In genomic region chr22:23382796-23383195, GRCh38 we compare ENCODE assay signal across 21 cellular contexts.
"Had no signal": no experiment of that assay in that cellular context is flagged by ENCODE, and none has a peak within 500 bp of the region (broad histone marks: within the 10 kb centered on the region; RNA-seq: fewer than 3 reads in every experiment).

No MANE protein-coding gene starts in this region.

- H2AFZ ChIP-seq: hepatocyte, parathyroid adenoma had no signal

- H3K4me1 ChIP-seq: parathyroid adenoma, psoas muscle, uterus had no signal

- H3K27me3 ChIP-seq: hepatocyte, transverse colon, upper lobe of right lung, uterus had no signal

- H3K4me1 Mint-ChIP-seq: naive thymus-derived CD8-positive, alpha-beta T cell; stimulated activated naive CD8-positive, alpha-beta T cell treated with anti-CD3 and anti-CD28 coated beads, Interleukin-15, amount 100 ng/mL, for 72 hours had no signal

- H3K36me3 Mint-ChIP-seq: naive thymus-derived CD8-positive, alpha-beta T cell; stimulated activated memory B cell treated with anti-CD40 and anti-IgM and Interleukin-4, amounts not matched to agents 10 μg/mL and 1 μg/mL and 100 μg/mL, for 72 hours had no signal

- H3K9me3 Mint-ChIP-seq: naive thymus-derived CD8-positive, alpha-beta T cell; stimulated activated memory B cell treated with anti-CD40 and anti-IgM and Interleukin-4, amounts not matched to agents 10 μg/mL and 1 μg/mL and 100 μg/mL, for 72 hours; stimulated activated naive CD8-positive, alpha-beta T cell treated with anti-CD3 and anti-CD28 coated beads, Interleukin-15, amount 100 ng/mL, for 72 hours had no signal

- ATAC-seq: heart right ventricle; naive thymus-derived CD8-positive, alpha-beta T cell; psoas muscle; sciatic nerve; stimulated activated memory B cell treated with anti-CD40 and anti-IgM and Interleukin-4, amounts not matched to agents 10 μg/mL and 1 μg/mL and 100 μg/mL, for 72 hours; stimulated activated naive CD8-positive, alpha-beta T cell treated with anti-CD3 and anti-CD28 coated beads, Interleukin-15, amount 100 ng/mL, for 72 hours; upper lobe of right lung had no signal

- H3K27ac Mint-ChIP-seq: naive thymus-derived CD8-positive, alpha-beta T cell; stimulated activated memory B cell treated with anti-CD40 and anti-IgM and Interleukin-4, amounts not matched to agents 10 μg/mL and 1 μg/mL and 100 μg/mL, for 72 hours had no signal

- H3K9me3 ChIP-seq: heart right ventricle, left ventricle myocardium inferior, psoas muscle, transverse colon, upper lobe of right lung, uterus had no signal

- H3K4me2 ChIP-seq: hepatocyte had no signal

- H3K27ac ChIP-seq: heart right ventricle, hepatocyte, left ventricle myocardium inferior, parathyroid adenoma, psoas muscle, transverse colon, upper lobe of right lung, uterus had no signal

- H3K4me3 ChIP-seq: heart right ventricle, hepatocyte, left ventricle myocardium inferior, lung, psoas muscle, transverse colon, upper lobe of right lung, uterus had no signal

- H3K4me3 Mint-ChIP-seq: naive thymus-derived CD8-positive, alpha-beta T cell; stimulated activated memory B cell treated with anti-CD40 and anti-IgM and Interleukin-4, amounts not matched to agents 10 μg/mL and 1 μg/mL and 100 μg/mL, for 72 hours; stimulated activated naive CD8-positive, alpha-beta T cell treated with anti-CD3 and anti-CD28 coated beads, Interleukin-15, amount 100 ng/mL, for 72 hours had no signal

- H3K79me2 ChIP-seq: hepatocyte, parathyroid adenoma had no signal

- H3K36me3 ChIP-seq: heart right ventricle, left ventricle myocardium inferior, transverse colon, upper lobe of right lung, uterus had no signal

- H3K9ac ChIP-seq: parathyroid adenoma had no signal

- DNase-seq: heart right ventricle; islet precursor cell; left ventricle myocardium inferior; mesendoderm; naive thymus-derived CD8-positive, alpha-beta T cell; psoas muscle; small intestine; stimulated activated CD4-positive, alpha-beta T cell treated with anti-CD3 and anti-CD28 coated beads, Interleukin-1b, Interleukin-23, amount 100 ng/mL, for 48 hours; stimulated activated CD4-positive, alpha-beta T cell treated with anti-CD3 and anti-CD28 coated beads, Interleukin-2, amount 100 ng/mL, for 48 hours; stimulated activated CD4-positive, alpha-beta T cell treated with anti-CD3 and anti-CD28 coated beads, Interleukin-4, amount 100 ng/mL, for 4 hours; stimulated activated CD8-positive, alpha-beta memory T cell treated with anti-CD3 and anti-CD28 coated beads, Interleukin-4, amount 100 ng/mL, for 48 hours; stimulated activated naive CD4-positive, alpha-beta T cell treated with Interleukin-2 at 50 U/mL for 16 hours; stimulated activated naive CD8-positive, alpha-beta T cell treated with anti-CD3 and anti-CD28 coated beads, Interleukin-15, amount 100 ng/mL, for 72 hours; transverse colon; upper lobe of right lung; uterus had no signal
